In the genomic region with DNA sequence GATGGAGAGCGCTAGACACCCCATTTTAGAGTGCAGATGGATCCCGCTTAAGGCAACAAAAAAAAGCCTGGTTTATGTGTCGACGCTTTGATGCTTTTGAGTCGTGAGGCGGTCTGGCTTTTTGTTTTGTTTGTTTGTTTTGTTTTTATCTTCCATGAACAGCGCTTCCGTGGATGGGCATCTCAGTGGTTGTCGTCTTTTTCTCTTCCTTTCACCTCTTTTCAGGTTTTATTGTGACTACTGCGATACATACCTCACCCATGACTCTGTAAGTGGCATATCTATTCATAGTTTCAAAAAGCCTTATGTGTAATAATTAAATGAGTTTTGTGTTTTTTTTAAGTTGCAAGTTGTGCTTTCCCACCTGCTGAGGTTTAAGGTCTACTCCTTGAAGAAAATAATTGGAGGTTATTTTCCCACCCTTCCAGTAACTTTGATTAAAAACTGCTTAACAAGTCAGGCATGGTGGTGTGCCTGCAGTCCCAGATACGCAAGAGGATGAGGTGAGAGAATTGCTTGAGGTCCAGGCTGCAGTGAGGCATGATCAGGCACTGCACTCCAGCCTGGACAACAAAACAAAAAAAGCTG, we compare ENCODE assay signal across 9 cellular contexts. TPM values are rescaled to one million over a fixed set of nuclear protein-coding genes. Genes with fewer than 3 reads are reported as not detected.
DNase-seq lines count a peak whose midpoint lies in the region; ATAC-seq and TF ChIP-seq lines count a peak whose summit lies in the region.
"Had no signal": no experiment of that assay in that cellular context is flagged by ENCODE, and none has a peak within 500 bp of the region (broad histone marks: within the 10 kb centered on the region; RNA-seq: fewer than 3 reads in every experiment).

No MANE protein-coding gene starts in this region.

- H3K27me3 ChIP-seq in A673 (replicated peaks; ENCODE audit: insufficient read depth, low read depth, low read length, poor library complexity), result no peaks in the 10 kb centered on the region
- H3K27me3 ChIP-seq in Karpas-422 (ENCODE audit: low read length), result no peaks in the 10 kb centered on the region
- no peaks in the 10 kb centered on the region for H3K27me3 ChIP-seq in duodenal mucosa (ENCODE audit: control insufficient read depth in 1 of 2, insufficient read depth in 2 of 2, low read length in 2 of 2)
- no peaks in the 10 kb centered on the region for H3K27me3 ChIP-seq in mucosa of rectum (ENCODE audit: control insufficient read depth in 2 of 2, insufficient read depth in 2 of 2, low read length in 2 of 2)

- peaks cover 16% of the 10 kb centered on the region for H3K4me1 Mint-ChIP-seq in activated naive CD8-positive, alpha-beta T cell treated with anti-CD3 and anti-CD28 coated beads, Interleukin-2, amount 50 U/mL, for 24 hours

- H3K9me3 Mint-ChIP-seq in activated naive CD8-positive, alpha-beta T cell treated with anti-CD3 and anti-CD28 coated beads, Interleukin-2, amount 50 U/mL, for 24 hours, result no peaks in the 10 kb centered on the region

- DNase-seq in A673 (ENCODE audit: low spot score), result no peak
- DNase-seq in Karpas-422, result no peak
- DNase-seq in activated naive CD8-positive, alpha-beta T cell treated with anti-CD3 and anti-CD28 coated beads, Interleukin-2, amount 50 U/mL, for 24 hours, result no peak
- DNase-seq in cerebellar nuclear complex (lab: John Stamatoyannopoulos, UW), result no peak
- no peak for DNase-seq in activated CD4-positive, alpha-beta T cell treated with anti-CD3 and anti-CD28 coated beads for 48 hours

- H3K4me1 ChIP-seq in A673 (ENCODE audit: insufficient read depth, low read length, poor library complexity, severe bottlenecking) (peaks cover 9% of the 10 kb centered on the region), Karpas-422 (ENCODE audit: low read length) (peaks cover 19% of the 10 kb centered on the region), duodenal mucosa (ENCODE audit: control insufficient read depth in 1 of 2, insufficient read depth in 2 of 2, low read length in 2 of 2) (peaks cover 6 to 9% of the 10 kb centered on the region in 2 donors), mucosa of rectum (ENCODE audit: control insufficient read depth in 2 of 2, insufficient read depth in 2 of 2, low read length in 2 of 2) (peaks cover 5 to 10% of the 10 kb centered on the region in 2 donors)

- H3K36me3 ChIP-seq in A673 (ENCODE audit: insufficient read depth, low read length, poor library complexity, severe bottlenecking) (peaks cover 18% of the 10 kb centered on the region), Karpas-422 (ENCODE audit: insufficient read depth, low read length) (peaks cover 13% of the 10 kb centered on the region; the same call in 1 of the 2 replicates), duodenal mucosa (ENCODE audit: control insufficient read depth in 1 of 2, insufficient read depth in 2 of 2, low read length in 2 of 2) (peaks cover 0 to 14% of the 10 kb centered on the region in 2 donors), mucosa of rectum (ENCODE audit: control insufficient read depth in 2 of 2, insufficient read depth in 2 of 2, low read length in 2 of 2) (peaks cover 0 to 9% of the 10 kb centered on the region in 2 donors)

- no peak for TF ChIP-seq CTCF in A673 (conservative IDR thresholded peaks at IDR 0.05; ENCODE audit: low read depth, low read length)

- TSS peak; percentile 90 for BruUV-seq in A673 (replicated peaks; lab: Mats Ljungman, UMichigan)

- H3K27ac ChIP-seq in A673 (ENCODE audit: low read depth, low read length, poor library complexity, severe bottlenecking), result peak overlapping the region; percentile 88
- H3K27ac ChIP-seq in Karpas-422 (ENCODE audit: low read length), result no peak overlapping the region; the same call in 1 of the 2 replicates
- peak overlapping the region; percentile 30 for H3K27ac ChIP-seq in duodenal mucosa (ENCODE audit: low read depth, low read length)
- H3K27ac ChIP-seq in mucosa of rectum (ENCODE audit: low read depth in 2 of 2, low read length in 2 of 2), result peak overlapping the region; percentile 74 to 91

- peaks cover 51% of the 10 kb centered on the region for H3K79me2 ChIP-seq in Karpas-422 (ENCODE audit: low read length)

- H3K27ac Mint-ChIP-seq in activated naive CD8-positive, alpha-beta T cell treated with anti-CD3 and anti-CD28 coated beads, Interleukin-2, amount 50 U/mL, for 24 hours, result no peak overlapping the region
- H3K27ac Mint-ChIP-seq: activated CD4-positive, alpha-beta T cell treated with anti-CD3 and anti-CD28 coated beads for 36 hours had no signal

- H3K9me3 ChIP-seq in A673 (ENCODE audit: low read depth, low read length, poor library complexity, severe bottlenecking) (no peaks in the 10 kb centered on the region), Karpas-422 (ENCODE audit: low read length) (no peaks in the 10 kb centered on the region), duodenal mucosa (ENCODE audit: control insufficient read depth in 1 of 2, low read length in 2 of 2) (no peaks in the 10 kb centered on the region), mucosa of rectum (ENCODE audit: control insufficient read depth in 2 of 2, low read length in 2 of 2) (no peaks in the 10 kb centered on the region)

- H3K4me2 ChIP-seq in Karpas-422 (ENCODE audit: low read depth, low read length, poor library complexity, severe bottlenecking), result peak overlapping the region; percentile 77

- 0 out of 2 replicates have a peak, but pooled peaks cover 3% of the 10 kb centered on the region for H4K20me1 ChIP-seq in Karpas-422 (ENCODE audit: insufficient read depth, low read depth, low read length)

- POLR2A ChIA-PET in A673 (lab: Charles Lee; ENCODE audit: low non-redundant PET), result interaction anchor here (0.6 to 0.9 kb wide), 2 partner anchors 35 to 185 kb away, joined by 3 to 6 read pairs; no protein-coding TSS in a partner anchor

- no peaks in the 10 kb centered on the region; the same call in 1 of the 2 replicates for H3K9me2 ChIP-seq in Karpas-422 (replicated peaks; ENCODE audit: insufficient read depth, low read length)

- CTCF ChIA-PET in A673 (lab: Charles Lee), result no interaction called here

- H3K4me3 Mint-ChIP-seq in activated naive CD8-positive, alpha-beta T cell treated with anti-CD3 and anti-CD28 coated beads, Interleukin-2, amount 50 U/mL, for 24 hours, result no peak overlapping the region
- H3K4me3 Mint-ChIP-seq: activated CD4-positive, alpha-beta T cell treated with anti-CD3 and anti-CD28 coated beads for 36 hours had no signal

- H3K36me3 Mint-ChIP-seq in activated naive CD8-positive, alpha-beta T cell treated with anti-CD3 and anti-CD28 coated beads, Interleukin-2, amount 50 U/mL, for 24 hours (ENCODE audit: low read depth), result peaks cover 12% of the 10 kb centered on the region

- no peak for ATAC-seq in activated naive CD8-positive, alpha-beta T cell treated with anti-CD3 and anti-CD28 coated beads, Interleukin-2, amount 50 U/mL, for 24 hours
- ATAC-seq in HG03280 (IDR thresholded peaks at IDR 0.05; ENCODE audit: unreplicated experiment), result no peak

- peak overlapping the region; percentile 47; the same call in 1 of the 2 replicates for H2AFZ ChIP-seq in Karpas-422 (ENCODE audit: low read length)

- H3K9ac ChIP-seq in Karpas-422 (ENCODE audit: low read length), result peak overlapping the region; percentile 84
- peak overlapping the region; percentile 76 to 79 for H3K9ac ChIP-seq in duodenal mucosa (ENCODE audit: low read depth in 1 of 2, low read length in 2 of 2)
- H3K9ac ChIP-seq in mucosa of rectum (ENCODE audit: low read depth in 1 of 2, low read length in 2 of 2), result peak overlapping the region; percentile 83

- peak overlapping the region; percentile 77 for H3K4me3 ChIP-seq in A673 (ENCODE audit: low read depth, low read length, poor library complexity, severe bottlenecking)
- peak overlapping the region; percentile 79 for H3K4me3 ChIP-seq in Karpas-422 (ENCODE audit: low read length)
- peak overlapping the region; percentile 96 to 98 for H3K4me3 ChIP-seq in duodenal mucosa (ENCODE audit: low read depth in 1 of 2, low read length in 2 of 2)
- peak overlapping the region; percentile 91 to 92 for H3K4me3 ChIP-seq in mucosa of rectum (ENCODE audit: low read length in 2 of 2)

- no peaks in the 10 kb centered on the region for H3K27me3 Mint-ChIP-seq in activated naive CD8-positive, alpha-beta T cell treated with anti-CD3 and anti-CD28 coated beads, Interleukin-2, amount 50 U/mL, for 24 hours
- H3K27me3 Mint-ChIP-seq: activated CD4-positive, alpha-beta T cell treated with anti-CD3 and anti-CD28 coated beads for 36 hours had no signal

- intact Hi-C loops in A673 (cut with micrococcal nuclease; ENCODE audit: unreplicated experiment), result no loop called here

RNA-seq across cellular contexts. Expression of a gene that starts 0.5 kb away (rescaled TPM):
- 211 and 231 TPM in 2 replicates for total RNA-seq in A673 (2021)
- total RNA-seq in Karpas-422 (2014; rRNA removed; shearing (Covaris generic); ENCODE audit: low replicate concordance), result 117 and 119 TPM in 2 replicates

RNA-seq across cellular contexts. Expression of a gene that starts 34.1 kb away (rescaled TPM):
- total RNA-seq in A673 (2021), result 20.4 and 25.3 TPM in 2 replicates
- 11.3 and 12.0 TPM in 2 replicates for total RNA-seq in Karpas-422 (2014; rRNA removed; shearing (Covaris generic); ENCODE audit: low replicate concordance)
